In the genomic region with DNA sequence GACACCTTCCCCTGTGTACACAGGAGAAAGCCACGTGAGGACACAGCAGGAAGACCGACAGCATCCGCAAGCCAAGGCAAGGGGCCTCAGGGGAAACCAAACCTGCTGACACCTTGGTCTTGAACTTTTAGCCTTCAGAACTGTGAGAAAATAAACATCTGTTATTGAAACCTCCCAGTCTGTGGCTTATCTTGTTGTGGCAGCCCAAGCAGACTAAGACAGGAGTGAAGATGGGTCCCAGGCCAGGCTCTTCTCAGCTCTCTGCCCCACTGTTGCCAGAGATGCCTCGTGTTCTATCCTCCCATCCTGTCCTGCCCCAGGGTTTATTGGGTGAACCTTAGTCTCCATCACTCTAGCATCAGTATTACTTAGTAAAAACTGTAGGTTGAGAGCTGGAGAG, we compare ENCODE assay signal across 31 cellular contexts.
"Had no signal": no experiment of that assay in that cellular context is flagged by ENCODE, and none has a peak within 500 bp of the region (broad histone marks: within the 10 kb centered on the region; RNA-seq: fewer than 3 reads in every experiment).

No MANE protein-coding gene starts in this region.

- H3K4me1 Mint-ChIP-seq: activated B cell treated with CpG ODN at 0.5 μM for 24 hours; activated CD4-positive, alpha-beta T cell treated with anti-CD3 and anti-CD28 coated beads, Interleukin-2, amount 10 ng/mL, durations not matched to agents 24 days and 14 days; activated naive CD4-positive, alpha-beta T cell treated with anti-CD3 and anti-CD28 coated beads, Interleukin-2, amount 10 ng/mL, durations not matched to agents 7 days and 5 days; activated naive CD4-positive, alpha-beta T cell treated with anti-CD3 and anti-CD28 coated beads, Interleukin-2, amount 50 U/mL, for 24 hours; activated naive CD8-positive, alpha-beta T cell treated with anti-CD3 and anti-CD28 coated beads, Interleukin-2, amount 10 ng/mL, durations not matched to agents 7 days and 5 days; activated naive CD8-positive, alpha-beta T cell treated with anti-CD3 and anti-CD28 coated beads, Interleukin-2, amount 50 U/mL, for 24 hours; brain had no signal

- DNase-seq: activated B cell treated with CpG ODN at 0.5 μM for 24 hours; activated CD4-positive, alpha-beta memory T cell treated with anti-CD3 and anti-CD28 coated beads for 36 hours; activated CD4-positive, alpha-beta T cell treated with anti-CD3 and anti-CD28 coated beads for 4 hours; activated CD4-positive, alpha-beta T cell treated with anti-CD3 and anti-CD28 coated beads, Interleukin-2, amount 10 ng/mL, durations not matched to agents 24 days and 14 days; activated CD4-positive, alpha-beta T cell treated with anti-CD3 and anti-CD28 coated beads, Interleukin-2, amount 50 U/mL, for 1 hour; activated CD4-positive, alpha-beta T cell treated with anti-CD3 and anti-CD28 coated beads, Interleukin-2, amount 50 U/mL, for 4 hours; activated CD4-positive, CD25-positive, alpha-beta regulatory T cell treated with anti-CD3 and anti-CD28 coated beads, Interleukin-2, amount 50 U/mL, for 72 hours; activated CD8-positive, alpha-beta memory T cell treated with anti-CD3 and anti-CD28 coated beads, Interleukin-2, amount 50 U/mL, for 4 hours; activated CD8-positive, alpha-beta T cell treated with anti-CD3 and anti-CD28 coated beads for 36 hours; activated effector memory CD4-positive, alpha-beta T cell treated with Interleukin-2 at 50 U/mL for 16 hours; activated gamma-delta T cell; activated naive CD4-positive, alpha-beta T cell treated with anti-CD3 and anti-CD28 coated beads, Interleukin-2, amount 10 ng/mL, durations not matched to agents 7 days and 5 days; activated naive CD4-positive, alpha-beta T cell treated with Interleukin-2 at 50 U/mL for 16 hours; activated naive CD8-positive, alpha-beta T cell treated with anti-CD3 and anti-CD28 coated beads, Interleukin-2, amount 10 ng/mL, durations not matched to agents 7 days and 5 days; activated naive CD8-positive, alpha-beta T cell treated with anti-CD3 and anti-CD28 coated beads, Interleukin-2, amount 50 U/mL, for 24 hours; activated T-cell treated with anti-CD3 and anti-CD28 coated beads for 4 hours; activated T-cell treated with anti-CD3 and anti-CD28 coated beads, Interleukin-2, amount 50 U/mL, for 1 hour; activated T-cell treated with anti-CD3 and anti-CD28 coated beads, Interleukin-2, amount 50 U/mL, for 4 hours; amygdala; anterior cingulate cortex; central memory CD4-positive, alpha-beta T cell; cerebellar nuclear complex; T-helper 1 cell; T-helper 2 cell; T-helper 9 cell had no signal

- H3K36me3 Mint-ChIP-seq: activated naive CD4-positive, alpha-beta T cell treated with anti-CD3 and anti-CD28 coated beads, Interleukin-2, amount 10 ng/mL, durations not matched to agents 7 days and 5 days; activated naive CD8-positive, alpha-beta T cell treated with anti-CD3 and anti-CD28 coated beads, Interleukin-2, amount 10 ng/mL, durations not matched to agents 7 days and 5 days; brain had no signal

- H3K4me3 Mint-ChIP-seq: activated B cell treated with CpG ODN at 0.5 μM for 24 hours; activated CD4-positive, alpha-beta memory T cell treated with anti-CD3 and anti-CD28 coated beads for 36 hours; activated CD4-positive, alpha-beta T cell treated with anti-CD3 and anti-CD28 coated beads, Interleukin-2, amount 10 ng/mL, durations not matched to agents 24 days and 14 days; activated CD8-positive, alpha-beta T cell treated with anti-CD3 and anti-CD28 coated beads for 36 hours; activated naive CD4-positive, alpha-beta T cell treated with anti-CD3 and anti-CD28 coated beads, Interleukin-2, amount 10 ng/mL, durations not matched to agents 7 days and 5 days; activated naive CD4-positive, alpha-beta T cell treated with anti-CD3 and anti-CD28 coated beads, Interleukin-2, amount 50 U/mL, for 24 hours; activated naive CD8-positive, alpha-beta T cell; activated naive CD8-positive, alpha-beta T cell treated with anti-CD3 and anti-CD28 coated beads, Interleukin-2, amount 10 ng/mL, durations not matched to agents 7 days and 5 days; activated naive CD8-positive, alpha-beta T cell treated with anti-CD3 and anti-CD28 coated beads, Interleukin-2, amount 50 U/mL, for 24 hours; activated T-cell treated with anti-CD3 and anti-CD28 coated beads, Interleukin-2, amount 50 U/mL, for 4 hours; brain; T-helper 1 cell treated with Interleukin-12 subunit alpha and Interleukin-12 subunit beta and Interleukin-4 antibody, amounts not matched to agents 30 μg/mL and 1 μg/mL, for 36 hours; T-helper 2 cell treated with Interferon-gamma antibody and Interleukin-4, amounts not matched to agents 5 μg/mL and 100 μg/mL, for 36 hours had no signal

- ATAC-seq: activated CD8-positive, alpha-beta T cell treated with anti-CD3 and anti-CD28 coated beads for 36 hours; activated naive CD8-positive, alpha-beta T cell treated with anti-CD3 and anti-CD28 coated beads, Interleukin-2, amount 50 U/mL, for 24 hours; activated T-cell treated with anti-CD3 and anti-CD28 coated beads, Interleukin-2, amount 50 U/mL, for 4 hours had no signal

- H3K27ac Mint-ChIP-seq: activated B cell treated with CpG ODN at 0.5 μM for 24 hours; activated CD4-positive, alpha-beta memory T cell treated with anti-CD3 and anti-CD28 coated beads for 36 hours; activated CD4-positive, alpha-beta T cell treated with anti-CD3 and anti-CD28 coated beads, Interleukin-2, amount 10 ng/mL, durations not matched to agents 24 days and 14 days; activated CD8-positive, alpha-beta T cell treated with anti-CD3 and anti-CD28 coated beads for 36 hours; activated naive CD4-positive, alpha-beta T cell treated with anti-CD3 and anti-CD28 coated beads, Interleukin-2, amount 10 ng/mL, durations not matched to agents 7 days and 5 days; activated naive CD4-positive, alpha-beta T cell treated with anti-CD3 and anti-CD28 coated beads, Interleukin-2, amount 50 U/mL, for 24 hours; activated naive CD8-positive, alpha-beta T cell; activated naive CD8-positive, alpha-beta T cell treated with anti-CD3 and anti-CD28 coated beads, Interleukin-2, amount 10 ng/mL, durations not matched to agents 7 days and 5 days; activated naive CD8-positive, alpha-beta T cell treated with anti-CD3 and anti-CD28 coated beads, Interleukin-2, amount 50 U/mL, for 24 hours; activated T-helper 2 cell treated with anti-CD3 and anti-CD28 coated beads, Interferon-gamma antibody, Interleukin-2, Interleukin-4, amounts not matched to agents 10 μg/mL and 5 μg/mL and 100 μg/mL, durations not matched to agents 14 hours and 24 hours and 36 hours; brain; T-helper 1 cell treated with Interleukin-12 subunit alpha and Interleukin-12 subunit beta and Interleukin-4 antibody, amounts not matched to agents 30 μg/mL and 1 μg/mL, for 36 hours; T-helper 2 cell treated with Interferon-gamma antibody and Interleukin-4, amounts not matched to agents 5 μg/mL and 100 μg/mL, for 36 hours had no signal

- H3K27me3 Mint-ChIP-seq: activated CD4-positive, alpha-beta T cell treated with anti-CD3 and anti-CD28 coated beads, Interleukin-2, amount 10 ng/mL, durations not matched to agents 24 days and 14 days; activated naive CD4-positive, alpha-beta T cell treated with anti-CD3 and anti-CD28 coated beads, Interleukin-2, amount 10 ng/mL, durations not matched to agents 7 days and 5 days; activated naive CD8-positive, alpha-beta T cell treated with anti-CD3 and anti-CD28 coated beads, Interleukin-2, amount 10 ng/mL, durations not matched to agents 7 days and 5 days; brain had no signal
